In the genomic region with DNA sequence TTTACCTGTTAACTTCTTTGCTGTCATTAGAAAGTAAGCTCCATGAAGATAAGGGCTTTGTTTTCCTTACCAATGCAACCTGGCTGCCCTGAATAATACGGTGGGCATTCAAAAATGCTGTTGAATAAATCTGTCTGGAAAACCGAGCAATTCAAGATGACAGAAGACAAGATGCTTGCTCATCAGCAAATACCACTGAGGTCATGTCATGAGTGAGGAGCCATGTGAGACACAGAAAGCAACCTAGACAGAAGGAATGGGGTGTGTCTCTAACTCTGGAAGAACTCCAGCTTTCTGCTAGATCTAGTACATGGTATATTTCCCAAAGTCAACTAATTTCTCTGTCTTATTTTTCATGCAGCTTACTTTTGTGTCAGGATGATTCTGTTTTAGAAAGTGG, we compare ENCODE assay signal across 9 cellular contexts.
DNase-seq lines count a peak whose midpoint lies in the region; ATAC-seq and TF ChIP-seq lines count a peak whose summit lies in the region.
"Had no signal": no experiment of that assay in that cellular context is flagged by ENCODE, and none has a peak within 500 bp of the region (broad histone marks: within the 10 kb centered on the region; RNA-seq: fewer than 3 reads in every experiment).

No MANE protein-coding gene starts in this region.

- TF ChIP-seq POLR2A in HCT116 (IDR thresholded peaks at IDR 0.05; ENCODE audit: borderline replicate concordance, extremely low read depth, insufficient read depth, insufficient read length) (no peak), gastroesophageal sphincter (IDR thresholded peaks at IDR 0.05) (no peak)

- H3K27me3 ChIP-seq in HCT116 (ENCODE audit: insufficient read depth, low read length) (no peaks in the 10 kb centered on the region), gastroesophageal sphincter (no peaks in the 10 kb centered on the region), thymus (ENCODE audit: control insufficient read depth, insufficient read depth) (no peaks in the 10 kb centered on the region)
- H3K27me3 ChIP-seq: dorsolateral prefrontal cortex had no signal

- peak; percentile 7 for DNase-seq in HCT116 (ENCODE audit: low read depth, low spot score)
- peak; percentile 21 for DNase-seq in T1000 (lab: John Stamatoyannopoulos, UW)
- DNase-seq in activated naive CD4-positive, alpha-beta T cell treated with anti-CD3 and anti-CD28 coated beads, Interleukin-2, amount 10 ng/mL, durations not matched to agents 7 days and 5 days: no peak
- DNase-seq: activated T-cell treated with anti-CD3 and anti-CD28 coated beads, Interleukin-2, amount 50 U/mL, for 1 hour; dorsolateral prefrontal cortex had no signal

- H3K27ac ChIP-seq in HCT116 (ENCODE audit: low read depth, low read length) (no peak overlapping the region), gastroesophageal sphincter (peak overlapping the region in 3 of 4 donors; percentile 1 to 14 (median 7)), thymus (ENCODE audit: low read depth) (peak overlapping the region; percentile 55)

- H3K4me3 Mint-ChIP-seq in activated naive CD4-positive, alpha-beta T cell treated with anti-CD3 and anti-CD28 coated beads, Interleukin-2, amount 10 ng/mL, durations not matched to agents 7 days and 5 days: no peak overlapping the region

- H3K4me1 ChIP-seq in HCT116 (ENCODE audit: control insufficient read depth in 1 of 2, insufficient read depth in 2 of 2, low read length in 2 of 2) (peaks cover 6 to 20% of the 10 kb centered on the region in 2 experiments), gastroesophageal sphincter (peaks cover 0 to 55% (median 5%) of the 10 kb centered on the region in 3 donors), thymus (ENCODE audit: control insufficient read depth, insufficient read depth, low read length) (no peaks in the 10 kb centered on the region)

- no peak for TF ChIP-seq RAD21 in HCT116 (IDR thresholded peaks at IDR 0.05; ENCODE audit: low read depth)

- H3K9ac ChIP-seq in HCT116 (ENCODE audit: low read length): no peak overlapping the region

- 8 to 39% methylated on average over 2 of the region's 2 CpGs for WGBS in gastroesophageal sphincter (ENCODE audit: low coverage in 1 of 2), 2 donors
- 71% methylated on average over 2 of the region's 2 CpGs for WGBS in thymus

- H3K9me2 ChIP-seq in HCT116 (ENCODE audit: insufficient read depth): no peaks in the 10 kb centered on the region

- POLR2A ChIA-PET in HCT116 (lab: Charles Lee): no interaction called here

- TF ChIP-seq EP300 in gastroesophageal sphincter (IDR thresholded peaks at IDR 0.05): no peak

- H3K9me3 ChIP-seq in HCT116 (ENCODE audit: control insufficient read depth in 1 of 2, insufficient read depth in 1 of 2, low read depth in 1 of 2, low read length in 2 of 2) (no peaks in the 10 kb centered on the region), gastroesophageal sphincter (no peaks in the 10 kb centered on the region), thymus (ENCODE audit: control insufficient read depth) (no peaks in the 10 kb centered on the region)

- intact Hi-C loops in HCT116 (cut with micrococcal nuclease): no loop called here

- H4K20me1 ChIP-seq in HCT116 (ENCODE audit: insufficient read depth): 0 out of 2 replicates have a peak, but pooled peaks cover 3% of the 10 kb centered on the region

- H3K36me3 ChIP-seq in HCT116 (ENCODE audit: control insufficient read depth in 1 of 2, insufficient read depth in 2 of 2, low read length in 2 of 2) (peaks cover 19 to 28% of the 10 kb centered on the region in 2 experiments), gastroesophageal sphincter (peaks cover 0 to 53% of the 10 kb centered on the region in 2 donors), thymus (ENCODE audit: control insufficient read depth, insufficient read depth) (peaks cover 33% of the 10 kb centered on the region)

- no peak overlapping the region for H3K4me3 ChIP-seq in HCT116 (replicated peaks in 1 of 2; ENCODE audit: low read depth in 1 of 2, low read length in 2 of 2)
- no peak overlapping the region for H3K4me3 ChIP-seq in gastroesophageal sphincter
- H3K4me3 ChIP-seq in thymus (ENCODE audit: low read length): no peak overlapping the region
- H3K4me3 ChIP-seq: dorsolateral prefrontal cortex had no signal

- RAD21 ChIA-PET in HCT116 (lab: Charles Lee; ENCODE audit: low non-redundant PET in 1 of 2, low total read pairs in 2 of 2, uncharacterized antibody in 2 of 2, unreplicated experiment in 2 of 2): no interaction called here

- ATAC-seq in HCT116 (peak; percentile 62), gastroesophageal sphincter (no peak), HG02981 (IDR thresholded peaks at IDR 0.05; ENCODE audit: unreplicated experiment) (no peak), HG03139 (IDR thresholded peaks at IDR 0.05; ENCODE audit: unreplicated experiment) (no peak)

- TSS peak; percentile 11 for BruUV-seq in HCT116 (replicated peaks; lab: Mats Ljungman, UMichigan)

- peaks cover 44% of the 10 kb centered on the region for H3K36me3 Mint-ChIP-seq in activated naive CD4-positive, alpha-beta T cell treated with anti-CD3 and anti-CD28 coated beads, Interleukin-2, amount 10 ng/mL, durations not matched to agents 7 days and 5 days

- no peak overlapping the region for H2AFZ ChIP-seq in HCT116 (ENCODE audit: low read depth, low read length, poor library complexity, severe bottlenecking)

- peaks cover 31% of the 10 kb centered on the region for H3K79me2 ChIP-seq in HCT116 (ENCODE audit: insufficient read depth, low read length)

- peaks cover 6% of the 10 kb centered on the region for H3K4me1 Mint-ChIP-seq in activated naive CD4-positive, alpha-beta T cell treated with anti-CD3 and anti-CD28 coated beads, Interleukin-2, amount 10 ng/mL, durations not matched to agents 7 days and 5 days

- TF ChIP-seq CTCF in HCT116 (IDR thresholded peaks at IDR 0.05 in 2 of 3, conservative IDR thresholded peaks at IDR 0.05 in 1 of 3; ENCODE audit: borderline replicate concordance in 1 of 3, insufficient read depth in 1 of 3, low read depth in 2 of 3, low read length in 2 of 3) (no peak), gastroesophageal sphincter (IDR thresholded peaks at IDR 0.05) (no peak)

- CTCF ChIA-PET in HCT116 (lab: Charles Lee): interaction anchor here (1.8 to 3.8 kb wide), 3 partner anchors 12 to 130 kb away, joined by 5 to 13 read pairs (median 5); partner anchors contain the start of gene KANSL1
- CTCF ChIA-PET in activated naive CD4-positive, alpha-beta T cell treated with anti-CD3 and anti-CD28 coated beads, Interleukin-2, amount 10 ng/mL, durations not matched to agents 7 days and 5 days (lab: Charles Lee): no interaction called here

- H3K27ac Mint-ChIP-seq in activated naive CD4-positive, alpha-beta T cell treated with anti-CD3 and anti-CD28 coated beads, Interleukin-2, amount 10 ng/mL, durations not matched to agents 7 days and 5 days: no peak overlapping the region

- H3K9me3 Mint-ChIP-seq in activated naive CD4-positive, alpha-beta T cell treated with anti-CD3 and anti-CD28 coated beads, Interleukin-2, amount 10 ng/mL, durations not matched to agents 7 days and 5 days: no peaks in the 10 kb centered on the region

- no peaks in the 10 kb centered on the region for H3K27me3 Mint-ChIP-seq in activated naive CD4-positive, alpha-beta T cell treated with anti-CD3 and anti-CD28 coated beads, Interleukin-2, amount 10 ng/mL, durations not matched to agents 7 days and 5 days

- peak overlapping the region; percentile 17; the same call in 1 of the 2 replicates for H3K4me2 ChIP-seq in HCT116 (ENCODE audit: low read length)

TF ChIP-seq in HCT116, 20 proteins besides CTCF, POLR2A, EP300 and RAD21 (continues in another document):
- TF ChIP-seq SRF (IDR thresholded peaks at IDR 0.05; ENCODE audit: low read depth) (no peak), SIN3A (IDR thresholded peaks at IDR 0.05; ENCODE audit: low read depth) (no peak), YY1 (IDR thresholded peaks at IDR 0.05; ENCODE audit: extremely low read depth, insufficient replicate concordance, low read depth, low read length) (no peak), ELF1 (IDR thresholded peaks at IDR 0.05; ENCODE audit: borderline replicate concordance, low read depth) (no peak), TCF7L2 (IDR thresholded peaks at IDR 0.05; ENCODE audit: borderline replicate concordance, extremely low read depth, insufficient read depth, insufficient read length) (no peak), SP1 (IDR thresholded peaks at IDR 0.05; ENCODE audit: low read depth) (no peak), POLR2AphosphoS5 (IDR thresholded peaks at IDR 0.05; ENCODE audit: low read depth, low read length) (no peak), JUND (IDR thresholded peaks at IDR 0.05) (no peak), CEBPB (IDR thresholded peaks at IDR 0.05; ENCODE audit: low read depth) (no peak), EZH2phosphoT487 (IDR thresholded peaks at IDR 0.05; ENCODE audit: borderline replicate concordance) (no peak), ZFX (IDR thresholded peaks at IDR 0.05) (no peak)
- TF ChIP-seq, protein P1, sequence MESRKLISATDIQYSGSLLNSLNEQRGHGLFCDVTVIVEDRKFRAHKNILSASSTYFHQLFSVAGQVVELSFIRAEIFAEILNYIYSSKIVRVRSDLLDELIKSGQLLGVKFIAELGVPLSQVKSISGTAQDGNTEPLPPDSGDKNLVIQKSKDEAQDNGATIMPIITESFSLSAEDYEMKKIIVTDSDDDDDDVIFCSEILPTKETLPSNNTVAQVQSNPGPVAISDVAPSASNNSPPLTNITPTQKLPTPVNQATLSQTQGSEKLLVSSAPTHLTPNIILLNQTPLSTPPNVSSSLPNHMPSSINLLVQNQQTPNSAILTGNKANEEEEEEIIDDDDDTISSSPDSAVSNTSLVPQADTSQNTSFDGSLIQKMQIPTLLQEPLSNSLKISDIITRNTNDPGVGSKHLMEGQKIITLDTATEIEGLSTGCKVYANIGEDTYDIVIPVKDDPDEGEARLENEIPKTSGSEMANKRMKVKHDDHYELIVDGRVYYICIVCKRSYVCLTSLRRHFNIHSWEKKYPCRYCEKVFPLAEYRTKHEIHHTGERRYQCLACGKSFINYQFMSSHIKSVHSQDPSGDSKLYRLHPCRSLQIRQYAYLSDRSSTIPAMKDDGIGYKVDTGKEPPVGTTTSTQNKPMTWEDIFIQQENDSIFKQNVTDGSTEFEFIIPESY (IDR thresholded peaks at IDR 0.05; ENCODE audit: extremely low read depth, insufficient replicate concordance, low read length): no peak
